In genomic region chr1:77888429-77889239, GRCh38 we compare ENCODE assay signal across 1 cellular context.
TF ChIP-seq lines count a peak whose summit lies in the region.

Gene NEXN (plus strand): TSS chr1:77888624. CDS start chr1:77916107, 27,483 bp downstream.

TF ChIP-seq in H1, 55 proteins besides CTCF, POLR2A, EP300 and RAD21 (continued from another document):
- TF ChIP-seq NRF1 (IDR thresholded peaks at IDR 0.05; ENCODE audit: low read depth, low read length) = no peak
- TF ChIP-seq CHD7 (IDR thresholded peaks at IDR 0.05; ENCODE audit: insufficient replicate concordance, low read length) = no peak
- TF ChIP-seq CTBP2 (IDR thresholded peaks at IDR 0.05; ENCODE audit: borderline replicate concordance, insufficient read depth, insufficient read length, low read length) = no peak
- 0 out of 2 replicates have a peak, but pooled peaks have one; percentile 33 for TF ChIP-seq SP1 (IDR thresholded peaks at IDR 0.05; ENCODE audit: low read depth, low read length)
- no peak for TF ChIP-seq SP2 (IDR thresholded peaks at IDR 0.05; ENCODE audit: low read length)
- TF ChIP-seq SAP30 (IDR thresholded peaks at IDR 0.05; ENCODE audit: insufficient read depth, insufficient replicate concordance, low read length) = peak; percentile 51
- peak; percentile 87 for TF ChIP-seq TCF12 (IDR thresholded peaks at IDR 0.05; ENCODE audit: low read depth, low read length)
- TF ChIP-seq ATF3 (IDR thresholded peaks at IDR 0.05; ENCODE audit: insufficient read depth, low read depth, low read length) = no peak
- peak; percentile 6; the same call in 1 of the 2 replicates for TF ChIP-seq CREB1 (IDR thresholded peaks at IDR 0.05)
- no peak for TF ChIP-seq ZNF274 (IDR thresholded peaks at IDR 0.05; ENCODE audit: borderline replicate concordance, extremely low read depth, low read length)
- TF ChIP-seq YY1 (IDR thresholded peaks at IDR 0.05; ENCODE audit: low read depth, low read length) = peak; percentile 66; the same call in 1 of the 2 replicates
- TF ChIP-seq FOSL1 (IDR thresholded peaks at IDR 0.05; ENCODE audit: insufficient read depth, low read depth, low read length) = no peak
- TF ChIP-seq TBP (IDR thresholded peaks at IDR 0.05; ENCODE audit: low read depth, low read length) = peak; percentile 31; the same call in 1 of the 2 replicates
- no peak for TF ChIP-seq POLR2AphosphoS5 (IDR thresholded peaks at IDR 0.05; ENCODE audit: low read depth, low read length)
- 0 out of 2 replicates have a peak, but pooled peaks have one; percentile 2 for TF ChIP-seq EGR1 (IDR thresholded peaks at IDR 0.05; ENCODE audit: borderline replicate concordance, low read depth, low read length)
- peak; percentile 60 for TF ChIP-seq TAF1 (IDR thresholded peaks at IDR 0.05; ENCODE audit: low read depth, low read length)
- no peak for TF ChIP-seq BRCA1 (IDR thresholded peaks at IDR 0.05; ENCODE audit: low read depth, low read length)
- peak; percentile 94 for TF ChIP-seq TEAD4 (IDR thresholded peaks at IDR 0.05; ENCODE audit: low read depth, low read length)
- peak; percentile 56; the same call in 1 of the 2 replicates for TF ChIP-seq PHF8 (conservative IDR thresholded peaks at IDR 0.05; ENCODE audit: low read depth, low read length)
- TF ChIP-seq ASH2L (IDR thresholded peaks at IDR 0.05; ENCODE audit: low read length) = peak; percentile 97
- TF ChIP-seq KDM1A (IDR thresholded peaks at IDR 0.05; ENCODE audit: borderline replicate concordance, low read length) = 0 out of 2 replicates have a peak, but pooled peaks have one; percentile 3
- TF ChIP-seq, protein P1, sequence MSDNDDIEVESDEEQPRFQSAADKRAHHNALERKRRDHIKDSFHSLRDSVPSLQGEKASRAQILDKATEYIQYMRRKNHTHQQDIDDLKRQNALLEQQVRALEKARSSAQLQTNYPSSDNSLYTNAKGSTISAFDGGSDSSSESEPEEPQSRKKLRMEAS (IDR thresholded peaks at IDR 0.05) = no peak
- TF ChIP-seq RBBP5 (IDR thresholded peaks at IDR 0.05; ENCODE audit: borderline replicate concordance, low read depth, low read length) = peak; percentile 63
- TF ChIP-seq RXRA (IDR thresholded peaks at IDR 0.05; ENCODE audit: insufficient read depth, low read depth, low read length) = 0 out of 2 replicates have a peak, but pooled peaks have one; percentile 38
- no peak for TF ChIP-seq USF2 (IDR thresholded peaks at IDR 0.05; ENCODE audit: low read length)
- TF ChIP-seq EZH2 (IDR thresholded peaks at IDR 0.05; ENCODE audit: low read depth, low read length, severe bottlenecking) = no peak
